In the genomic region with DNA sequence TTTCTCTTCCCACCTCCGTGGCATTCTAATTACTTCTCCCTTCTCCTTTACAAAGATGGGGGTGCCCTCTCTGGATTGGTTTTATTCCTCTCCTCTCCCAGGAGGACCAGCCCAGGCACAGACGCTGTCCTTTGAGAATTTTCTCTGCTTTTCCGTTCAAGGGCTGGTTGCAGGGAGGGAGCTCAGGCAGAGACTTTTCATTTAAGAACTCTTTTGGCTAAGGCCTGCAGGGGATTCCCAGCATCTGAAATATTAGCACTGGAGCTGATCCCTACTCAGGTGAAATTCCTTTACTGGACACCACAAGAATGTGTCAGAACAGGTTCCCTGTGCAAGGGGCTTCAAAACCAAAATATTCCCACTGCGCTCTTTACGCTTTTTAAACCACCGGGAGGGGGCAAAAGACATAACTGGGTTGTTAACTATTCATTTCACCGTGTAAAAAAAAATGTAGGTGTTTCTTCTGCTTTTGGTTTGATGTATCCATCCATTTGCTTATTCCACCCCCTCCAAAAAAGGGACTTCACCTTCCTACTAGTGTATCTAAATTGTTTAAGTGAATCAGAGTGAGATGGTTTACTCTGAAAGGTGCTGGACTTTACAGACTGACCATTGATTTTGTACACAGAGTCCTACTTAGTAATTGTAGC, we compare ENCODE assay signal across 8 cellular contexts. TPM values are rescaled to one million over a fixed set of nuclear protein-coding genes. Genes with fewer than 3 reads are reported as not detected.
DNase-seq lines count a peak whose midpoint lies in the region; ATAC-seq and TF ChIP-seq lines count a peak whose summit lies in the region.

No MANE protein-coding gene starts in this region.

- peak overlapping the region; percentile 96 for H3K27ac ChIP-seq in GM23338 (ENCODE audit: low read depth)
- peak overlapping the region; percentile 90 for H3K27ac ChIP-seq in VCaP
- H3K27ac ChIP-seq in epithelial cell of prostate = peak overlapping the region; percentile 95

- peaks cover 42% of the 10 kb centered on the region for H3K4me1 Mint-ChIP-seq in GM23338
- H3K4me1 Mint-ChIP-seq in naive B cell = peaks cover 24 to 41% (median 25%) of the 10 kb centered on the region in 3 donors

- peak overlapping the region; percentile 60; the same call in 1 of the 2 replicates for H2AFZ ChIP-seq in GM23338

- TF ChIP-seq CTCF in AG09319 (IDR thresholded peaks at IDR 0.05; ENCODE audit: low read depth, low read length) (peak; percentile 18), GM23338 (conservative IDR thresholded peaks at IDR 0.05; ENCODE audit: low read depth in 2 of 2) (peak in 1 of 2 experiments; percentile 33; a peak in 2 of 4 replicates), VCaP (conservative IDR thresholded peaks at IDR 0.05) (no peak)

- H3K27ac Mint-ChIP-seq in GM23338 = peak overlapping the region; percentile 96
- peak overlapping the region; percentile 94 to 99 (median 96) for H3K27ac Mint-ChIP-seq in naive B cell

- DNase-seq in AG09319 (ENCODE audit: extremely low read depth, low read depth) (no peak), GM23338 (ENCODE audit: low spot score) (no peak), epithelial cell of prostate (ENCODE audit: low read depth, low spot score) (no peak), naive B cell (peak; percentile 40), OCI-M2 (lab: John Stamatoyannopoulos, UW; ENCODE audit: unreplicated experiment) (no peak), NCI-H446 (lab: John Stamatoyannopoulos, UW) (no peak)

- H3K4me3 Mint-ChIP-seq in GM23338 (peak overlapping the region; percentile 95), naive B cell (peak overlapping the region; percentile 92 to 100 (median 96))

- ATAC-seq in GM23338 (peak; percentile 2; the same call in 2 of the 3 replicates), naive B cell (ENCODE audit: low read depth in 2 of 2) (no peak), GM18520 (IDR thresholded peaks at IDR 0.05; ENCODE audit: unreplicated experiment) (no peak)

- H3K27me3 Mint-ChIP-seq in GM23338 (ENCODE audit: insufficient read depth, low read depth, poor library complexity) = peaks cover 8% of the 10 kb centered on the region
- no peaks in the 10 kb centered on the region for H3K27me3 Mint-ChIP-seq in naive B cell

- peaks cover 39% of the 10 kb centered on the region for H3K4me1 ChIP-seq in GM23338 (ENCODE audit: insufficient read depth)

- H3K79me2 ChIP-seq in GM23338 (replicated peaks; ENCODE audit: insufficient read depth) = peaks cover 55% of the 10 kb centered on the region

- no peaks in the 10 kb centered on the region for H3K9me2 ChIP-seq in GM23338 (ENCODE audit: insufficient read depth)

- H3K4me2 ChIP-seq in GM23338 = peak overlapping the region; percentile 89

- H3K4me3 ChIP-seq in GM23338 = peak overlapping the region; percentile 79

- H3K9me3 Mint-ChIP-seq in GM23338 (no peaks in the 10 kb centered on the region; the same call in 2 of the 3 replicates), naive B cell (no peaks in the 10 kb centered on the region)

- no peaks in the 10 kb centered on the region for H3K36me3 ChIP-seq in GM23338 (ENCODE audit: insufficient read depth)

- H3K27me3 ChIP-seq in GM23338 (ENCODE audit: insufficient read depth) = no peaks in the 10 kb centered on the region

- peaks cover 7% of the 10 kb centered on the region; the same call in 1 of the 2 replicates for H3F3A ChIP-seq in GM23338 (replicated peaks; ENCODE audit: low read depth)

- H3K36me3 Mint-ChIP-seq in GM23338 (ENCODE audit: low read depth) (no peaks in the 10 kb centered on the region; the same call in 2 of the 3 replicates), naive B cell (peaks cover 0 to 6% of the 10 kb centered on the region in 2 donors)

- no peaks in the 10 kb centered on the region for H4K20me1 ChIP-seq in GM23338 (replicated peaks; ENCODE audit: insufficient read depth)

TF ChIP-seq in GM23338, 12 proteins besides CTCF, POLR2A, EP300 and RAD21:
- TF ChIP-seq EZH2phosphoT487 (IDR thresholded peaks at IDR 0.05; ENCODE audit: unreplicated experiment) = no peak
- no peak for TF ChIP-seq EZH2 (IDR thresholded peaks at IDR 0.05; ENCODE audit: low read depth, unreplicated experiment)
- TF ChIP-seq ZNF331 (CRISPR knock-in tag; IDR thresholded peaks at IDR 0.05; ENCODE audit: low read depth) = no peak
- TF ChIP-seq, protein P1, sequence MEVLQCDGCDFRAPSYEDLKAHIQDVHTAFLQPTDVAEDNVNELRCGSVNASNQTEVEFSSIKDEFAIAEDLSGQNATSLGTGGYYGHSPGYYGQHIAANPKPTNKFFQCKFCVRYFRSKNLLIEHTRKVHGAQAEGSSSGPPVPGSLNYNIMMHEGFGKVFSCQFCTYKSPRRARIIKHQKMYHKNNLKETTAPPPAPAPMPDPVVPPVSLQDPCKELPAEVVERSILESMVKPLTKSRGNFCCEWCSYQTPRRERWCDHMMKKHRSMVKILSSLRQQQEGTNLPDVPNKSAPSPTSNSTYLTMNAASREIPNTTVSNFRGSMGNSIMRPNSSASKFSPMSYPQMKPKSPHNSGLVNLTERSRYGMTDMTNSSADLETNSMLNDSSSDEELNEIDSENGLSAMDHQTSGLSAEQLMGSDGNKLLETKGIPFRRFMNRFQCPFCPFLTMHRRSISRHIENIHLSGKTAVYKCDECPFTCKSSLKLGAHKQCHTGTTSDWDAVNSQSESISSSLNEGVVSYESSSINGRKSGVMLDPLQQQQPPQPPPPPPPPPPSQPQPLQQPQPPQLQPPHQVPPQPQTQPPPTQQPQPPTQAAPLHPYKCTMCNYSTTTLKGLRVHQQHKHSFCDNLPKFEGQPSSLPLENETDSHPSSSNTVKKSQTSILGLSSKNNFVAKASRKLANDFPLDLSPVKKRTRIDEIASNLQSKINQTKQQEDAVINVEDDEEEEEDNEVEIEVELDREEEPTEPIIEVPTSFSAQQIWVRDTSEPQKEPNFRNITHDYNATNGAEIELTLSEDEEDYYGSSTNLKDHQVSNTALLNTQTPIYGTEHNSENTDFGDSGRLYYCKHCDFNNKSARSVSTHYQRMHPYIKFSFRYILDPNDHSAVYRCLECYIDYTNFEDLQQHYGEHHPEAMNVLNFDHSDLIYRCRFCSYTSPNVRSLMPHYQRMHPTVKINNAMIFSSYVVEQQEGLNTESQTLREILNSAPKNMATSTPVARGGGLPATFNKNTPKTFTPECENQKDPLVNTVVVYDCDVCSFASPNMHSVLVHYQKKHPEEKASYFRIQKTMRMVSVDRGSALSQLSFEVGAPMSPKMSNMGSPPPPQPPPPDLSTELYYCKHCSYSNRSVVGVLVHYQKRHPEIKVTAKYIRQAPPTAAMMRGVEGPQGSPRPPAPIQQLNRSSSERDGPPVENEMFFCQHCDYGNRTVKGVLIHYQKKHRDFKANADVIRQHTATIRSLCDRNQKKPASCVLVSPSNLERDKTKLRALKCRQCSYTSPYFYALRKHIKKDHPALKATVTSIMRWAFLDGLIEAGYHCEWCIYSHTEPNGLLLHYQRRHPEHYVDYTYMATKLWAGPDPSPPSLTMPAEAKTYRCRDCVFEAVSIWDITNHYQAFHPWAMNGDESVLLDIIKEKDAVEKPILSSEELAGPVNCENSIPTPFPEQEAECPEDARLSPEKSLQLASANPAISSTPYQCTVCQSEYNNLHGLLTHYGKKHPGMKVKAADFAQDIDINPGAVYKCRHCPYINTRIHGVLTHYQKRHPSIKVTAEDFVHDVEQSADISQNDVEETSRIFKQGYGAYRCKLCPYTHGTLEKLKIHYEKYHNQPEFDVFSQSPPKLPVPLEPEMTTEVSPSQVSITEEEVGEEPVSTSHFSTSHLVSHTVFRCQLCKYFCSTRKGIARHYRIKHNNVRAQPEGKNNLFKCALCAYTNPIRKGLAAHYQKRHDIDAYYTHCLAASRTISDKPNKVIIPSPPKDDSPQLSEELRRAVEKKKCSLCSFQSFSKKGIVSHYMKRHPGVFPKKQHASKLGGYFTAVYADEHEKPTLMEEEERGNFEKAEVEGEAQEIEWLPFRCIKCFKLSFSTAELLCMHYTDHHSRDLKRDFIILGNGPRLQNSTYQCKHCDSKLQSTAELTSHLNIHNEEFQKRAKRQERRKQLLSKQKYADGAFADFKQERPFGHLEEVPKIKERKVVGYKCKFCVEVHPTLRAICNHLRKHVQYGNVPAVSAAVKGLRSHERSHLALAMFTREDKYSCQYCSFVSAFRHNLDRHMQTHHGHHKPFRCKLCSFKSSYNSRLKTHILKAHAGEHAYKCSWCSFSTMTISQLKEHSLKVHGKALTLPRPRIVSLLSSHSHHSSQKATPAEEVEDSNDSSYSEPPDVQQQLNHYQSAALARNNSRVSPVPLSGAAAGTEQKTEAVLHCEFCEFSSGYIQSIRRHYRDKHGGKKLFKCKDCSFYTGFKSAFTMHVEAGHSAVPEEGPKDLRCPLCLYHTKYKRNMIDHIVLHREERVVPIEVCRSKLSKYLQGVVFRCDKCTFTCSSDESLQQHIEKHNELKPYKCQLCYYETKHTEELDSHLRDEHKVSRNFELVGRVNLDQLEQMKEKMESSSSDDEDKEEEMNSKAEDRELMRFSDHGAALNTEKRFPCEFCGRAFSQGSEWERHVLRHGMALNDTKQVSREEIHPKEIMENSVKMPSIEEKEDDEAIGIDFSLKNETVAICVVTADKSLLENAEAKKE (CRISPR knock-in tag; IDR thresholded peaks at IDR 0.05) = no peak
- TF ChIP-seq, protein P2, sequence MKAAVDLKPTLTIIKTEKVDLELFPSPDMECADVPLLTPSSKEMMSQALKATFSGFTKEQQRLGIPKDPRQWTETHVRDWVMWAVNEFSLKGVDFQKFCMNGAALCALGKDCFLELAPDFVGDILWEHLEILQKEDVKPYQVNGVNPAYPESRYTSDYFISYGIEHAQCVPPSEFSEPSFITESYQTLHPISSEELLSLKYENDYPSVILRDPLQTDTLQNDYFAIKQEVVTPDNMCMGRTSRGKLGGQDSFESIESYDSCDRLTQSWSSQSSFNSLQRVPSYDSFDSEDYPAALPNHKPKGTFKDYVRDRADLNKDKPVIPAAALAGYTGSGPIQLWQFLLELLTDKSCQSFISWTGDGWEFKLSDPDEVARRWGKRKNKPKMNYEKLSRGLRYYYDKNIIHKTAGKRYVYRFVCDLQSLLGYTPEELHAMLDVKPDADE (IDR thresholded peaks at IDR 0.05) = no peak
- TF ChIP-seq ZNF114 (CRISPR knock-in tag; IDR thresholded peaks at IDR 0.05) = no peak
- TF ChIP-seq JUNB (IDR thresholded peaks at IDR 0.05; ENCODE audit: unreplicated experiment) = no peak
- TF ChIP-seq CREB1 (CRISPR knock-in tag; IDR thresholded peaks at IDR 0.05; ENCODE audit: low read depth) = no peak
- no peak for TF ChIP-seq NANOG (IDR thresholded peaks at IDR 0.05; ENCODE audit: borderline replicate concordance)
- TF ChIP-seq STAT1 (IDR thresholded peaks at IDR 0.05; ENCODE audit: unreplicated experiment) = no peak
- TF ChIP-seq POLR2AphosphoS5 (IDR thresholded peaks at IDR 0.05; ENCODE audit: low read depth) = no peak

RNA-seq across cellular contexts. Expression of a gene that starts 1.4 kb away (rescaled TPM):
- 27.0 and 31.9 TPM in 2 replicates for total RNA-seq in GM23338 (2014; rRNA removed; shearing (Covaris generic))
- polyA plus RNA-seq in GM23338 (2016; fragmentation: Nextera tagmentation; extraction: Ambion mirVana) = 10.6 and 12.6 TPM in 2 replicates
- polyA plus RNA-seq in naive B cell (ENCODE audit: low read depth in 6 of 6) = 10 to 100 TPM in 2 of 6 donors, 1 to 10 TPM in 3, under 1 TPM in 1; 0.54 to 12.4 (median 9.0) TPM
